In genomic region chr1:206262424-206262823, GRCh38 we compare ENCODE assay signal across 8 cellular contexts. TPM values are rescaled to one million over a fixed set of nuclear protein-coding genes. Genes with fewer than 3 reads are reported as not detected.
DNase-seq lines count a peak whose midpoint lies in the region; ATAC-seq, FAIRE-seq and TF ChIP-seq lines count a peak whose summit lies in the region.
"Not testable (repeated sequence)": the region's sequence is repeated elsewhere in the genome, so short reads cannot be mapped to it uniquely, and the experiment has no call there.
"Had no signal": no experiment of that assay in that cellular context is flagged by ENCODE, and none has a peak within 500 bp of the region (broad histone marks: within the 10 kb centered on the region; RNA-seq: fewer than 3 reads in every experiment).

No MANE protein-coding gene starts in this region.

- TF ChIP-seq POLR2A in K562 (conservative IDR thresholded peaks at IDR 0.05); right lobe of liver (IDR thresholded peaks at IDR 0.05): not testable (repeated sequence)

- FAIRE-seq in K562 (lab: Jason Lieb, UNC): not testable (repeated sequence)

- H3K4me1 Mint-ChIP-seq in HFFc6 (ENCODE audit: low read depth): not testable (repeated sequence)

- H3K4me3 ChIP-seq in GM23248; PC-3 (ENCODE audit: low read length); K562; right lobe of liver: not testable (repeated sequence)

- not testable (repeated sequence) for H3K36me3 Mint-ChIP-seq in HFFc6 (ENCODE audit: low read depth)

- intact Hi-C loops in PC-3 (cut with micrococcal nuclease); K562 (cut with micrococcal nuclease); left cardiac atrium (cut with DNase I); right lobe of liver (cut with DNase I): not testable (repeated sequence)

- H3F3A ChIP-seq in GM23248 (ENCODE audit: insufficient read depth); PC-3 (ENCODE audit: low read length, unreplicated experiment): not testable (repeated sequence)

- TF ChIP-seq RAD21 in K562 (CRISPR knock-in tag; conservative IDR thresholded peaks at IDR 0.05 in 1 of 2, IDR thresholded peaks at IDR 0.05 in 1 of 2): not testable (repeated sequence)

- H3K27me3 ChIP-seq in GM23248 (replicated peaks; ENCODE audit: insufficient read depth); PC-3 (ENCODE audit: low read length); K562 (ENCODE audit: control insufficient read depth in 2 of 2, insufficient read depth in 2 of 2, low read length in 2 of 2); right lobe of liver: not testable (repeated sequence)

- H3K9me3 ChIP-seq in GM23248 (ENCODE audit: low read depth); PC-3 (ENCODE audit: low read length); K562 (replicated peaks; ENCODE audit: control insufficient read depth, insufficient read depth, low read depth, low read length); right lobe of liver: not testable (repeated sequence)

- not testable (repeated sequence) for H3K4me2 ChIP-seq in GM23248 (ENCODE audit: unreplicated experiment); PC-3 (ENCODE audit: low read length); K562 (ENCODE audit: insufficient read depth, low read length)

- H3K4me1 ChIP-seq in GM23248 (ENCODE audit: insufficient read depth); PC-3 (ENCODE audit: insufficient read depth, low read length); K562 (replicated peaks in 1 of 2; ENCODE audit: control insufficient read depth in 2 of 2, insufficient read depth in 2 of 2, low read length in 2 of 2); right lobe of liver: not testable (repeated sequence)

- not testable (repeated sequence) for H3K9me1 ChIP-seq in K562 (ENCODE audit: control insufficient read depth, insufficient read depth, low read length)

- not testable (repeated sequence) for TF ChIP-seq CTCF in HFFc6 (IDR thresholded peaks at IDR 0.05); PC-3 (conservative IDR thresholded peaks at IDR 0.05; ENCODE audit: low read depth, low read length); K562 (IDR thresholded peaks at IDR 0.05 in 2 of 3, conservative IDR thresholded peaks at IDR 0.05 in 1 of 3; ENCODE audit: insufficient read depth in 2 of 3, low read depth in 1 of 3, low read length in 3 of 3); right lobe of liver (IDR thresholded peaks at IDR 0.05)

- DNase-seq in GM23248; PC-3; K562 (ENCODE audit: extremely low read depth in 1 of 4, low spot score in 3 of 4); left cardiac atrium; right lobe of liver: not testable (repeated sequence)
- peak; percentile 39 for DNase-seq in HFFc6

- not testable (repeated sequence) for H3K9ac ChIP-seq in GM23248; PC-3 (ENCODE audit: low read length); K562 (ENCODE audit: insufficient read depth in 1 of 2, low read depth in 2 of 2, low read length in 2 of 2)

- H3K27ac Mint-ChIP-seq in HFFc6: not testable (repeated sequence)

- POLR2A ChIA-PET in PC-3 (lab: Charles Lee; ENCODE audit: unreplicated experiment); K562 (lab: Yijun Ruan, JAX): not testable (repeated sequence)

- not testable (repeated sequence) for H3K9me3 Mint-ChIP-seq in HFFc6

- peak; percentile 71 for ATAC-seq in PC-3
- peak; percentile 91 for ATAC-seq in SK-N-SH treated with all-trans-retinoic acid at 6 μM for 48 hours
- ATAC-seq in K562: peak; percentile 51; the same call in 2 of the 3 replicates
- ATAC-seq in left cardiac atrium: peak; percentile 50 to 86
- peak; percentile 43 to 63 (median 54) for ATAC-seq in right lobe of liver

- H4K20me1 ChIP-seq in GM23248 (ENCODE audit: insufficient read depth); PC-3 (ENCODE audit: low read length); K562 (replicated peaks; ENCODE audit: control insufficient read depth, insufficient read depth, low read length): not testable (repeated sequence)

- not testable (repeated sequence) for H2AFZ ChIP-seq in GM23248; PC-3 (ENCODE audit: low read length); K562 (ENCODE audit: low read depth, low read length)

- H3K4me3 Mint-ChIP-seq in HFFc6: not testable (repeated sequence)

- not testable (repeated sequence) for TF ChIP-seq EP300 in K562 (IDR thresholded peaks at IDR 0.05; ENCODE audit: low read length)

- in situ Hi-C loops in GM23248 (cut with MboI); K562 (cut with MboI): not testable (repeated sequence)

- not testable (repeated sequence) for H3K36me3 ChIP-seq in GM23248 (ENCODE audit: low read depth); PC-3 (ENCODE audit: low read depth, low read length); K562 (ENCODE audit: control insufficient read depth, insufficient read depth, low read length); right lobe of liver

- 0 out of 2 replicates have a peak overlapping the region, but pooled peaks have one; percentile 24 for H3K27ac ChIP-seq in GM23248
- H3K27ac ChIP-seq in PC-3 (ENCODE audit: low read length); K562 (ENCODE audit: extremely low read depth, low read depth, low read length); right lobe of liver: not testable (repeated sequence)

- CTCF ChIA-PET in PC-3 (lab: Charles Lee); K562 (lab: Yijun Ruan, JAX; ENCODE audit: low intra/inter-chr PET ratio): not testable (repeated sequence)

- H3K9me2 ChIP-seq in GM23248 (ENCODE audit: insufficient read depth); PC-3 (replicated peaks; ENCODE audit: low read length): not testable (repeated sequence)

- WGBS in GM23248 (ENCODE audit: low coverage in 1 of 2, low lambda C conversion rate in 2 of 2, missing lambda C conversion rate in 2 of 2), 2 experiments: 38 to 42% methylated on average over 2 of the region's 2 CpGs
- no CpG with 5 or more reads among the region's 2 CpGs for WGBS in K562 (ENCODE audit: insufficient coverage, low coverage, missing lambda C conversion rate)
- WGBS in right lobe of liver (ENCODE audit: insufficient coverage, low coverage, low lambda C conversion rate, missing lambda C conversion rate): no CpG with 5 or more reads among the region's 2 CpGs

- not testable (repeated sequence) for H3K27me3 Mint-ChIP-seq in HFFc6 (ENCODE audit: insufficient read depth)

- not testable (repeated sequence) for BruUV-seq in PC-3 (replicated peaks; lab: Mats Ljungman, UMichigan); K562 (replicated peaks; lab: Mats Ljungman, UMichigan)

- peaks cover 22% of the 10 kb centered on the region for H3K79me2 ChIP-seq in GM23248 (ENCODE audit: insufficient read depth)
- not testable (repeated sequence) for H3K79me2 ChIP-seq in PC-3 (ENCODE audit: low read length); K562 (ENCODE audit: control insufficient read depth, insufficient read depth, low read length)

RNA-seq across cellular contexts. Expression of gene SRGAP2, which starts 59.1 kb away (rescaled TPM):
- total RNA-seq in GM23248 (2014; rRNA removed; shearing (Covaris generic)): 51.1 and 55.3 TPM in 2 replicates
- polyA plus RNA-seq in GM23248 (2016; fragmentation: Nextera tagmentation; extraction: Ambion mirVana) (35.8 and 42.3 TPM in 2 replicates), K562 (2011; rRNA removed) (10.5 and 12.5 TPM in 2 replicates), K562 (2014; fragmentation: Illumina TruSeq; extraction: Trizol) (23.8 and 26.3 TPM in 2 replicates), K562 (2014; fragmentation: Nextera tagmentation; extraction: Ambion mirVana) (1 to 10 TPM; 4.1 to 5.3 TPM), K562 (2014; rRNA removed) (19.1 and 22.0 TPM in 2 replicates)
- 10 to 100 TPM; 59.6 to 75.9 (median 71.3) TPM for total RNA-seq in HFFc6 (2021; fragmentation: NEBNext Ultra II Directional; extraction: Animal tissue kit (Norgen Biotek cat#: 25700))
- total RNA-seq in PC-3 (2014; rRNA removed) (69.1 and 79.5 TPM in 2 replicates), K562 (2014; rRNA removed) (29.2 and 35.6 TPM in 2 replicates), K562 (2014; rRNA removed; fragmentation: Illumina TruSeq; extraction: Trizol) (15.3 and 15.6 TPM in 2 replicates), K562 (2015; rRNA removed; fragmentation: Illumina TruSeq; extraction: Trizol) (14.9 TPM in 2 replicates), K562 (2021) (50.7 and 54.7 TPM in 2 replicates), left cardiac atrium (10 to 100 TPM; 31.3 to 31.9 TPM), right lobe of liver (10 to 100 TPM in 5 of 6 experiments, 1 to 10 TPM in 1; 9.8 to 20.0 (median 15.3) TPM)
- 121 and 136 TPM in 2 replicates for total RNA-seq in K562 (2011; cell fraction: chromatin; rRNA removed; ENCODE audit: low replicate concordance)
- total RNA-seq in K562 (2011; cell fraction: nucleolus; rRNA removed): 59.9 and 74.1 TPM in 2 replicates
- total RNA-seq in K562 (2011; cell fraction: nucleoplasm; rRNA removed): 101 and 123 TPM in 2 replicates
- 15.0 and 17.1 TPM in 2 replicates for polyA plus RNA-seq in K562 (2011; cell fraction: cytosol; rRNA removed)
- 37.9 and 70.6 TPM in 2 replicates for polyA plus RNA-seq in K562 (2011; cell fraction: nucleus; rRNA removed)
- polyA plus RNA-seq in K562 (2012): 24.1 and 37.6 TPM in 2 replicates
- 32.8 and 33.5 TPM in 2 replicates for polyA minus RNA-seq in K562 (2011; rRNA and poly(A)+ RNA removed)
- polyA minus RNA-seq in K562 (2011; cell fraction: cytosol; rRNA and poly(A)+ RNA removed): 19.7 and 34.8 TPM in 2 replicates
- 46.9 and 53.1 TPM in 2 replicates for polyA minus RNA-seq in K562 (2011; cell fraction: nucleus; rRNA and poly(A)+ RNA removed)

RNA-seq across cellular contexts. Expression of gene FAM72A, which starts 59.8 kb away (rescaled TPM):
- total RNA-seq in GM23248 (2014; rRNA removed; shearing (Covaris generic)): 2.5 TPM in 1 of 2 replicates, not detected in the other
- polyA plus RNA-seq in GM23248 (2016; fragmentation: Nextera tagmentation; extraction: Ambion mirVana): 3.1 and 4.3 TPM in 2 replicates
- total RNA-seq in HFFc6 (2021; fragmentation: NEBNext Ultra II Directional; extraction: Animal tissue kit (Norgen Biotek cat#: 25700)): 1 to 10 TPM; 6.8 to 8.2 (median 7.2) TPM
- 18.6 and 20.2 TPM in 2 replicates for total RNA-seq in PC-3 (2014; rRNA removed)
- 28.1 and 40.1 TPM in 2 replicates for total RNA-seq in K562 (2011; cell fraction: chromatin; rRNA removed; ENCODE audit: low replicate concordance)
- 22.2 and 23.9 TPM in 2 replicates for total RNA-seq in K562 (2011; cell fraction: nucleolus; rRNA removed)
- total RNA-seq in K562 (2011; cell fraction: nucleoplasm; rRNA removed): 33.7 and 40.9 TPM in 2 replicates
- total RNA-seq in K562 (2014; rRNA removed): 22.5 and 30.5 TPM in 2 replicates
- 37.2 and 41.4 TPM in 2 replicates for total RNA-seq in K562 (2014; rRNA removed; fragmentation: Illumina TruSeq; extraction: Trizol)
- total RNA-seq in K562 (2015; rRNA removed; fragmentation: Illumina TruSeq; extraction: Trizol): 32.7 and 37.0 TPM in 2 replicates
- total RNA-seq in K562 (2021): 28.2 and 30.7 TPM in 2 replicates
- polyA plus RNA-seq in K562 (2011; rRNA removed): 51.1 and 56.2 TPM in 2 replicates
- 22.8 and 32.9 TPM in 2 replicates for polyA plus RNA-seq in K562 (2011; cell fraction: cytosol; rRNA removed)
- polyA plus RNA-seq in K562 (2011; cell fraction: nucleus; rRNA removed): 30.1 and 42.1 TPM in 2 replicates
- polyA plus RNA-seq in K562 (2012): 27.4 and 32.4 TPM in 2 replicates
- polyA plus RNA-seq in K562 (2014; fragmentation: Illumina TruSeq; extraction: Trizol): 47.7 and 58.3 TPM in 2 replicates
- 10 to 100 TPM; 12.3 to 13.9 TPM for polyA plus RNA-seq in K562 (2014; fragmentation: Nextera tagmentation; extraction: Ambion mirVana)
- polyA plus RNA-seq in K562 (2014; rRNA removed): 33.5 and 40.7 TPM in 2 replicates
- 56.9 and 71.7 TPM in 2 replicates for polyA minus RNA-seq in K562 (2011; rRNA and poly(A)+ RNA removed)
- polyA minus RNA-seq in K562 (2011; cell fraction: cytosol; rRNA and poly(A)+ RNA removed): 19.2 and 29.8 TPM in 2 replicates
- 16.2 and 27.2 TPM in 2 replicates for polyA minus RNA-seq in K562 (2011; cell fraction: nucleus; rRNA and poly(A)+ RNA removed)
- total RNA-seq in left cardiac atrium: 1 to 10 TPM; 1.5 to 2.0 TPM
- 1 to 10 TPM in 2 of 6 experiments, under 1 TPM in 3, not detected in 1; 0.57 to 1.4 (median 0.95) TPM for total RNA-seq in right lobe of liver
- total RNA-seq: CD8-positive, alpha-beta T cell had no signal
